Comparison of ENCODE assay signal across 8 cellular contexts in genomic region chr1:156676820-156677615, GRCh38. TPM values are rescaled to one million over a fixed set of nuclear protein-coding genes. Genes with fewer than 3 reads are reported as not detected.
A peak's percentile ranks its signal among the peaks of the same experiment; 100 is the strongest.
DNase-seq lines count a peak whose midpoint lies in the region; ATAC-seq and TF ChIP-seq lines count a peak whose summit lies in the region.

TSS of gene NES (minus strand) at chr1:156677407. CDS start at chr1:156677264, 143 bp downstream.

- ATAC-seq in lower lobe of right lung, result peak; percentile 72 to 74
- ATAC-seq in thoracic aorta (ENCODE audit: insufficient number of reproducible peaks, low FRiP score, low read depth), result no peak
- no peak for ATAC-seq in GM21717 (IDR thresholded peaks at IDR 0.05; ENCODE audit: unreplicated experiment)

- H3K9me3 ChIP-seq in lower lobe of right lung (no peaks in the 10 kb centered on the region), thoracic aorta (no peaks in the 10 kb centered on the region)

- TF ChIP-seq CTCF in lower lobe of right lung (IDR thresholded peaks at IDR 0.05) (no peak), thoracic aorta (IDR thresholded peaks at IDR 0.05) (no peak)

- peak within 1 kb of the TSS; percentile 82 for H3K27ac ChIP-seq in lower lobe of right lung
- peak within 1 kb of the TSS; percentile 52 to 73 for H3K27ac ChIP-seq in thoracic aorta

- H3K27me3 ChIP-seq in lower lobe of right lung (ENCODE audit: low read depth), result peaks cover 55% of the 10 kb centered on the region
- H3K27me3 ChIP-seq in thoracic aorta (replicated peaks; ENCODE audit: insufficient read depth), result no peaks in the 10 kb centered on the region

- H3K4me1 ChIP-seq in lower lobe of right lung (peaks cover 32% of the 10 kb centered on the region), thoracic aorta (ENCODE audit: control insufficient read depth in 1 of 2, low read depth in 2 of 2) (peaks cover 12 to 39% of the 10 kb centered on the region in 2 donors)

- H3K36me3 ChIP-seq in lower lobe of right lung (peaks cover 2% of the 10 kb centered on the region), thoracic aorta (peaks cover 4% of the 10 kb centered on the region)

- DNase-seq in COR-L47 (lab: John Stamatoyannopoulos, UW), result peak; percentile 70
- peak; percentile 42 for DNase-seq in NCI-H1694 (lab: John Stamatoyannopoulos, UW)
- peak in 1 of 2 donors; percentile 68 for DNase-seq in dermis microvascular lymphatic vessel endothelial cell (ENCODE audit: low read depth in 2 of 2)
- no peak for DNase-seq in lower lobe of right lung
- DNase-seq in thoracic aorta (ENCODE audit: low spot score), result no peak
- DNase-seq in stimulated activated naive CD4-positive, alpha-beta T cell (lab: John Stamatoyannopoulos, UW), result no peak
- DNase-seq in stimulated activated CD4-positive, alpha-beta T cell treated with anti-CD3 and anti-CD28 coated beads, Interleukin-15, amount 100 ng/mL, for 24 hours, result no peak

- intact Hi-C loops in lower lobe of right lung (cut with DNase I), result no loop called here

- H3K4me3 ChIP-seq in lower lobe of right lung (peak within 1 kb of the TSS; percentile 64), thoracic aorta (peak within 1 kb of the TSS; percentile 78)

RNA-seq across cellular contexts. Expression of gene NES, which starts in this region (rescaled TPM):
- total RNA-seq in dermis microvascular lymphatic vessel endothelial cell (38.3 and 55.1 TPM in 2 replicates), lower lobe of right lung (39.8 TPM), thoracic aorta (10 to 100 TPM; 30.6 to 30.9 TPM)

Comparison
In these comparisons a context has a peak if more than half of its experiments do, and no peak if none do; other contexts are left out.
1. DNase-seq: peak in COR-L47 (single experiment) and NCI-H1694 (single experiment); none in lower lobe of right lung (single experiment), thoracic aorta (single experiment), stimulated activated naive CD4-positive, alpha-beta T cell (0 of 6) and stimulated activated CD4-positive, alpha-beta T cell treated with anti-CD3 and anti-CD28 coated beads, Interleukin-15, amount 100 ng/mL, for 24 hours (single experiment).
2. ATAC-seq: peak in lower lobe of right lung (2 of 2); none in thoracic aorta (single experiment) and GM21717 (single experiment).